11 cellular contexts compared by ENCODE assay signal in the genomic region with DNA sequence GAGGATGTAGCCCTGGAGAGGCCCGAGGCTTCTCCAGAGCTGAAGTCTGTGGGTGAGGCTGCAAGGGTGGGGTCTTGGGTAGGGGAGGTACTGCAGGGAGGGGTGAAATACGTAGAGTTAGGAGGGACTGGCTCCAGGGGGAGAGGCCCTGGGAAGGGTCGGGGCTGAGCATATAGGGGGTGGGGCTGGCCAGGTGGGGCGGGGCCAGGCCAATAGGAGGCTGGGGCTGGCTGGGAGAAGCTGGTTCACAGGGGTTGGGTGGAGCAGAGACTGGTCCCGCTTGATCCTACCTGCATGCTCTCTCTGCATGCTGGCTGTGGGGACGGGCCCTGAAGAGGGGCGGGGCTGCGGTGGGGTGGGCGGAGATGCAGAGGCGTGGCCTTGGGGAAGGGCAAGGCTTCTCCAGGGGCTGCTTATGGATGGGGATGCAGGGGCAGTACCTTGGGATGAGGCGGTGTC. TPM values are rescaled to one million over a fixed set of nuclear protein-coding genes. Genes with fewer than 3 reads are reported as not detected.
A peak's percentile ranks its signal among the peaks of the same experiment; 100 is the strongest.
DNase-seq lines count a peak whose midpoint lies in the region; ATAC-seq, FAIRE-seq and TF ChIP-seq lines count a peak whose summit lies in the region.
"Had no signal": no experiment of that assay in that cellular context is flagged by ENCODE, and none has a peak within 500 bp of the region (broad histone marks: within the 10 kb centered on the region; RNA-seq: fewer than 3 reads in every experiment).

No MANE protein-coding gene starts in this region.

- POLR2A ChIA-PET in RWPE1 (lab: Yijun Ruan, JAX; ENCODE audit: low non-redundant PET) (no interaction called here), GM12878 (lab: Charles Lee) (interaction anchor here (0.5 to 0.6 kb wide), 3 partner anchors 50 to 1098 kb away, joined by 3 to 10 read pairs (median 4); no protein-coding TSS in a partner anchor)

- peak overlapping the region; percentile 48 for H3K4me3 Mint-ChIP-seq in natural killer cell treated with Interleukin-12 subunit alpha and Interleukin-12 subunit beta and Interleukin-15 and Interleukin-18, amount 100 ng/mL, for 72 hours

- TF ChIP-seq CTCF in RWPE1 (conservative IDR thresholded peaks at IDR 0.05; ENCODE audit: low read depth): no peak
- no peak for TF ChIP-seq CTCF in GM12878 (IDR thresholded peaks at IDR 0.05 in 2 of 3, conservative IDR thresholded peaks at IDR 0.05 in 1 of 3; ENCODE audit: control insufficient read depth in 2 of 3, extremely low read depth in 1 of 3, insufficient read depth in 1 of 3, low read depth in 3 of 3, low read length in 3 of 3)

- RAD21 ChIA-PET in GM12878 (lab: Charles Lee; ENCODE audit: unreplicated experiment): interaction anchor here (0.5 to 1.1 kb wide), 5 partner anchors 9 to 240 kb away, joined by 3 to 4 read pairs (median 4); no protein-coding TSS in a partner anchor

- H3K27ac ChIP-seq in RWPE1 (peak overlapping the region; percentile 69), GM12878 (ENCODE audit: control insufficient read depth, insufficient read depth) (no peak overlapping the region)
- H3K27ac ChIP-seq: SJSA1 had no signal

- ATAC-seq in GM12878 (peak; percentile 41), GM21723 (IDR thresholded peaks at IDR 0.05; ENCODE audit: unreplicated experiment) (no peak), GM19035 (IDR thresholded peaks at IDR 0.05; ENCODE audit: unreplicated experiment) (no peak)
- ATAC-seq in natural killer cell treated with Interleukin-12 subunit alpha and Interleukin-12 subunit beta and Interleukin-15 and Interleukin-18, amount 100 ng/mL, for 72 hours: no peak

- CTCF ChIA-PET in RWPE1 (lab: Yijun Ruan, JAX) (no interaction called here), GM12878 (lab: Yijun Ruan, JAX) (interaction anchor here (0.6 to 1.9 kb wide), 7 partner anchors 8 to 486 kb away, joined by 3 to 10 read pairs (median 3); a partner anchor contains a TSS)

- H3K4me1 ChIP-seq in GM12878 (ENCODE audit: control insufficient read depth, insufficient read depth, low read length): peaks cover 6% of the 10 kb centered on the region

- DNase-seq in SIG-M5 treated with dmso at 0.1 percent for 504 hours (lab: John Stamatoyannopoulos, UW; ENCODE audit: unreplicated experiment): peak; percentile 80
- no peak for DNase-seq in SIG-M5 (lab: John Stamatoyannopoulos, UW)
- DNase-seq in RWPE1 (ENCODE audit: low spot score): peak; percentile 77
- no peak for DNase-seq in GM12878 (ENCODE audit: low read depth, low spot score)
- DNase-seq in natural killer cell treated with Interleukin-12 subunit alpha and Interleukin-12 subunit beta and Interleukin-15 and Interleukin-18, amount 100 ng/mL, for 72 hours (ENCODE audit: low spot score): no peak
- no peak for DNase-seq in kidney glomerular epithelial cell (lab: John Stamatoyannopoulos, UW)

- no peak overlapping the region for H3K4me3 ChIP-seq in GM12878

- peaks cover 0 to 10% of the 10 kb centered on the region in 2 donors for H3K27me3 Mint-ChIP-seq in natural killer cell treated with Interleukin-12 subunit alpha and Interleukin-12 subunit beta and Interleukin-15 and Interleukin-18, amount 100 ng/mL, for 72 hours

- no peak for TF ChIP-seq EP300 in GM12878 (IDR thresholded peaks at IDR 0.05; ENCODE audit: borderline replicate concordance in 1 of 2, control insufficient read depth in 1 of 2, low read depth in 2 of 2, low read length in 2 of 2)

- no peaks in the 10 kb centered on the region for H3K79me2 ChIP-seq in GM12878 (ENCODE audit: control insufficient read depth, insufficient read depth, low read length)

- H3K9ac ChIP-seq in GM12878 (ENCODE audit: control insufficient read depth, insufficient read depth, low read length): no peak overlapping the region

- no peaks in the 10 kb centered on the region for H3K9me3 Mint-ChIP-seq in natural killer cell treated with Interleukin-12 subunit alpha and Interleukin-12 subunit beta and Interleukin-15 and Interleukin-18, amount 100 ng/mL, for 72 hours

- no peaks in the 10 kb centered on the region for H3K36me3 ChIP-seq in GM12878 (ENCODE audit: control insufficient read depth in 2 of 2, insufficient read depth in 2 of 2, low read length in 1 of 2)
- H3K36me3 ChIP-seq: BLaER1 treated with 17β-estradiol and CSF1 and Interleukin-3, amounts not matched to agents 10 nM and 100 nM; SJSA1 had no signal

- no TSS peak for BruUV-seq in GM12878 (replicated peaks; lab: Mats Ljungman, UMichigan)

- H3K27me3 ChIP-seq in GM12878 (replicated peaks in 1 of 2; ENCODE audit: control insufficient read depth in 2 of 2, insufficient read depth in 2 of 2, low read length in 1 of 2): no peaks in the 10 kb centered on the region

- H3K9me3 ChIP-seq in GM12878 (replicated peaks; ENCODE audit: control insufficient read depth, insufficient read depth, low read length): no peaks in the 10 kb centered on the region; the same call in 2 of the 3 replicates
- H3K9me3 ChIP-seq: SJSA1 had no signal

- no peak overlapping the region for H3K4me2 ChIP-seq in GM12878 (ENCODE audit: control insufficient read depth, insufficient read depth)

- intact Hi-C loops in GM12878 (cut with micrococcal nuclease; ENCODE audit: unreplicated experiment): no loop called here

- 25% methylated on average over 4 of the region's 11 CpGs for WGBS in GM12878 (ENCODE audit: insufficient coverage, insufficient replicate concordance, low lambda C conversion rate, missing lambda C conversion rate)

- no peak overlapping the region for H3K27ac Mint-ChIP-seq in natural killer cell treated with Interleukin-12 subunit alpha and Interleukin-12 subunit beta and Interleukin-15 and Interleukin-18, amount 100 ng/mL, for 72 hours

- in situ Hi-C loops in GM12878 (cut with MboI): no loop called here

- TF ChIP-seq POLR2A in GM12878 (IDR thresholded peaks at IDR 0.05; ENCODE audit: low read depth, low read length): no peak

- H3K36me3 Mint-ChIP-seq in natural killer cell treated with Interleukin-12 subunit alpha and Interleukin-12 subunit beta and Interleukin-15 and Interleukin-18, amount 100 ng/mL, for 72 hours: no peaks in the 10 kb centered on the region

- no peaks in the 10 kb centered on the region for H4K20me1 ChIP-seq in GM12878 (ENCODE audit: control insufficient read depth, insufficient read depth)

- peaks cover 7 to 16% of the 10 kb centered on the region in 2 donors for H3K4me1 Mint-ChIP-seq in natural killer cell treated with Interleukin-12 subunit alpha and Interleukin-12 subunit beta and Interleukin-15 and Interleukin-18, amount 100 ng/mL, for 72 hours (ENCODE audit: low read depth in 2 of 2)

- SMC1A ChIA-PET in GM12878 (lab: Charles Lee; ENCODE audit: uncharacterized antibody, unreplicated experiment): interaction anchor here (0.5 to 0.7 kb wide), 2 partner anchors 11 to 578 kb away, joined by 3 read pairs; no protein-coding TSS in a partner anchor

- no peak for TF ChIP-seq RAD21 in GM12878 (IDR thresholded peaks at IDR 0.05; ENCODE audit: insufficient read depth, low read depth, low read length)

- FAIRE-seq in GM12878 (lab: Jason Lieb, UNC): no peak
- FAIRE-seq: islet of Langerhans had no signal

- no peak overlapping the region; the same call in 1 of the 2 replicates for H2AFZ ChIP-seq in GM12878 (ENCODE audit: control insufficient read depth, low read depth, low read length)

TF ChIP-seq in GM12878, 131 proteins besides CTCF, POLR2A, EP300 and RAD21:
- TF ChIP-seq YY1 (IDR thresholded peaks at IDR 0.05; ENCODE audit: low read depth, low read length): no peak
- no peak for TF ChIP-seq EGR1 (IDR thresholded peaks at IDR 0.05; ENCODE audit: borderline replicate concordance in 1 of 2, low read depth in 2 of 2, low read length in 2 of 2)
- no peak for TF ChIP-seq RB1 (IDR thresholded peaks at IDR 0.05; ENCODE audit: borderline replicate concordance)
- no peak for TF ChIP-seq PAX8 (IDR thresholded peaks at IDR 0.05)
- no peak for TF ChIP-seq SREBF2 (IDR thresholded peaks at IDR 0.05; ENCODE audit: low read length)
- TF ChIP-seq, protein P1, sequence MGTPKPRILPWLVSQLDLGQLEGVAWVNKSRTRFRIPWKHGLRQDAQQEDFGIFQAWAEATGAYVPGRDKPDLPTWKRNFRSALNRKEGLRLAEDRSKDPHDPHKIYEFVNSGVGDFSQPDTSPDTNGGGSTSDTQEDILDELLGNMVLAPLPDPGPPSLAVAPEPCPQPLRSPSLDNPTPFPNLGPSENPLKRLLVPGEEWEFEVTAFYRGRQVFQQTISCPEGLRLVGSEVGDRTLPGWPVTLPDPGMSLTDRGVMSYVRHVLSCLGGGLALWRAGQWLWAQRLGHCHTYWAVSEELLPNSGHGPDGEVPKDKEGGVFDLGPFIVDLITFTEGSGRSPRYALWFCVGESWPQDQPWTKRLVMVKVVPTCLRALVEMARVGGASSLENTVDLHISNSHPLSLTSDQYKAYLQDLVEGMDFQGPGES (IDR thresholded peaks at IDR 0.05): no peak
- no peak for TF ChIP-seq CREB1 (IDR thresholded peaks at IDR 0.05; ENCODE audit: low read depth)
TF ChIP-seq in GM12878: peak in this region for 0.

RNA-seq across cellular contexts. Expression of a gene that starts 51.9 kb away (rescaled TPM):
- not detected in 2 replicates for total RNA-seq in GM12878 (2013; cell fraction: nucleolus; rRNA removed)
- not detected in 2 replicates for total RNA-seq in GM12878 (2014; rRNA removed)
- total RNA-seq in GM12878 (2014; rRNA removed; fragmentation: Illumina TruSeq; extraction: Trizol): not detected in 2 replicates
- total RNA-seq in GM12878 (2021): not detected in 2 replicates
- not detected for polyA plus RNA-seq in GM12878 (2011; ENCODE audit: low read depth)
- polyA plus RNA-seq in GM12878 (2011; rRNA removed): 0.01 and 0.04 TPM in 2 replicates
- polyA plus RNA-seq in GM12878 (2011; cell fraction: cytosol; rRNA removed): not detected in 2 replicates
- polyA plus RNA-seq in GM12878 (2011; cell fraction: nucleus; rRNA removed): 0.16 and 0.51 TPM in 2 replicates
- polyA plus RNA-seq in GM12878 (2012): 0.07 TPM in 1 of 2 replicates, not detected in the other
- polyA plus RNA-seq in GM12878 (2014; fragmentation: Illumina TruSeq; extraction: Trizol): not detected in 2 replicates
- polyA plus RNA-seq in GM12878 (2014; fragmentation: Nextera tagmentation; extraction: Ambion mirVana): not detected
- polyA plus RNA-seq in GM12878 (2014; rRNA removed): 0.01 and 0.16 TPM in 2 replicates
- not detected for polyA plus RNA-seq in GM12878 (2016; fragmentation: Nextera tagmentation; extraction: Ambion mirVana)
- polyA minus RNA-seq in GM12878 (2011; rRNA and poly(A)+ RNA removed): 0.21 TPM in 1 of 2 replicates, not detected in the other
- polyA minus RNA-seq in GM12878 (2011; cell fraction: cytosol; rRNA and poly(A)+ RNA removed): not detected in 2 replicates
- 0.38 TPM in 1 of 2 replicates, not detected in the other for polyA minus RNA-seq in GM12878 (2011; cell fraction: nucleus; rRNA and poly(A)+ RNA removed)
- under 1 TPM in 1 of 2 donors, not detected in 1; 0.59 TPM for total RNA-seq in natural killer cell treated with Interleukin-12 subunit alpha and Interleukin-12 subunit beta and Interleukin-15 and Interleukin-18, amount 100 ng/mL, for 72 hours
- total RNA-seq: SJSA1 had no signal

Comparison
In these comparisons a context has a peak if more than half of its experiments do, and no peak if none do; other contexts are left out.
1. DNase-seq: peak in SIG-M5 treated with dmso at 0.1 percent for 504 hours (single experiment) and RWPE1 (single experiment); none in SIG-M5 (single experiment), GM12878 (single experiment), natural killer cell treated with Interleukin-12 subunit alpha and Interleukin-12 subunit beta and Interleukin-15 and Interleukin-18, amount 100 ng/mL, for 72 hours (single experiment) and kidney glomerular epithelial cell (single experiment).